In genomic region chr11:111601636-111601978, GRCh38 we compare ENCODE assay signal across 8 cellular contexts. TPM values are rescaled to one million over a fixed set of nuclear protein-coding genes. Genes with fewer than 3 reads are reported as not detected.
DNase-seq lines count a peak whose midpoint lies in the region; ATAC-seq and TF ChIP-seq lines count a peak whose summit lies in the region.

No MANE protein-coding gene starts in this region.

- H3K9me3 Mint-ChIP-seq in CD4-positive, CD25-positive, alpha-beta regulatory T cell = peaks cover 0 to 1% (median 0%) of the 10 kb centered on the region in 7 donors

- H4K20me1 ChIP-seq in OCI-LY1 (ENCODE audit: insufficient read depth, low read length) = no peaks in the 10 kb centered on the region

- no peak overlapping the region for H2BK120ac ChIP-seq in neuronal stem cell (ENCODE audit: low read depth, low read length)

- no peak overlapping the region for H3K4ac ChIP-seq in neuronal stem cell (ENCODE audit: low read length)

- no peak overlapping the region for H4K91ac ChIP-seq in neuronal stem cell (ENCODE audit: low read depth, low read length, poor library complexity)

- H3K9me2 ChIP-seq in OCI-LY1 (ENCODE audit: low read depth, low read length) = no peaks in the 10 kb centered on the region

- ATAC-seq in CD4-positive, CD25-positive, alpha-beta regulatory T cell (ENCODE audit: low read depth in 2 of 2) = peak in 1 of 2 donors; percentile 3
- ATAC-seq in GM18511 (IDR thresholded peaks at IDR 0.05; ENCODE audit: unreplicated experiment) (no peak), HG03097 (IDR thresholded peaks at IDR 0.05; ENCODE audit: low FRiP score, unreplicated experiment) (no peak)

- H3K23ac ChIP-seq in neuronal stem cell (ENCODE audit: low read depth, low read length, poor library complexity) = no peak overlapping the region

- H3F3A ChIP-seq in OCI-LY1 (ENCODE audit: insufficient read depth, low read length) = peaks cover 7% of the 10 kb centered on the region; the same call in 1 of the 2 replicates

- H3K14ac ChIP-seq in neuronal stem cell (ENCODE audit: low read length) = no peak overlapping the region

- H2BK12ac ChIP-seq in neuronal stem cell (ENCODE audit: low read length) = no peak overlapping the region

- H3K4me2 ChIP-seq in OCI-LY1 (ENCODE audit: low read length) (peak overlapping the region; percentile 72), neuronal stem cell (ENCODE audit: insufficient read depth, low read length, poor library complexity, severe bottlenecking) (peak overlapping the region; percentile 3)

- peaks cover 2% of the 10 kb centered on the region for H3K79me1 ChIP-seq in neuronal stem cell (ENCODE audit: low read depth, low read length)

- peaks cover 27% of the 10 kb centered on the region for H3K79me2 ChIP-seq in OCI-LY1 (ENCODE audit: insufficient read depth, low read length)

- no peaks in the 10 kb centered on the region for H3K9me3 ChIP-seq in CD4-positive, CD25-positive, alpha-beta regulatory T cell (ENCODE audit: control insufficient read depth in 2 of 2, low read length in 2 of 2)
- H3K9me3 ChIP-seq in OCI-LY1 (ENCODE audit: low read length) = no peaks in the 10 kb centered on the region
- H3K9me3 ChIP-seq in endocrine pancreas (ENCODE audit: control insufficient read depth, low read length) = no peaks in the 10 kb centered on the region
- no peaks in the 10 kb centered on the region for H3K9me3 ChIP-seq in neuronal stem cell (replicated peaks in 1 of 2; ENCODE audit: control insufficient read depth in 2 of 2, insufficient read depth in 1 of 2, low read depth in 1 of 2, low read length in 2 of 2)

- no peak overlapping the region for H4K8ac ChIP-seq in neuronal stem cell (ENCODE audit: low read depth, low read length)

- no CpG with 5 or more reads among the region's 9 CpGs for WGBS in neuronal stem cell (ENCODE audit: extremely low coverage in 2 of 2, insufficient read length in 2 of 2, insufficient replicate concordance in 1 of 2), 2 donors

- no peaks in the 10 kb centered on the region for H3K36me3 Mint-ChIP-seq in CD4-positive, CD25-positive, alpha-beta regulatory T cell

- H3K4me1 ChIP-seq in CD4-positive, CD25-positive, alpha-beta regulatory T cell (ENCODE audit: control insufficient read depth, insufficient read depth, low read length, poor library complexity, severe bottlenecking) = peaks cover 22% of the 10 kb centered on the region
- H3K4me1 ChIP-seq in OCI-LY1 (ENCODE audit: insufficient read depth, low read length, severe bottlenecking) (peaks cover 55% of the 10 kb centered on the region), endocrine pancreas (ENCODE audit: control insufficient read depth, insufficient read depth, low read length) (peaks cover 9% of the 10 kb centered on the region), neuronal stem cell (ENCODE audit: control insufficient read depth in 2 of 2, insufficient read depth in 1 of 2, low read depth in 1 of 2, low read length in 2 of 2) (peaks cover 2 to 8% of the 10 kb centered on the region in 2 donors)

- H2AK5ac ChIP-seq in neuronal stem cell (ENCODE audit: low read depth, low read length) = no peak overlapping the region

- H2AFZ ChIP-seq in OCI-LY1 (ENCODE audit: low read length) (peak overlapping the region; percentile 78), neuronal stem cell (ENCODE audit: low read length) (peak overlapping the region; percentile 91)

- no peaks in the 10 kb centered on the region for H3K36me3 ChIP-seq in CD4-positive, CD25-positive, alpha-beta regulatory T cell (ENCODE audit: control insufficient read depth, insufficient read depth, low read length)
- no peaks in the 10 kb centered on the region for H3K36me3 ChIP-seq in OCI-LY1 (ENCODE audit: insufficient read depth, low read length)
- H3K36me3 ChIP-seq in endocrine pancreas (ENCODE audit: control insufficient read depth, insufficient read depth, low read length) = no peaks in the 10 kb centered on the region
- no peaks in the 10 kb centered on the region for H3K36me3 ChIP-seq in neuronal stem cell (replicated peaks in 1 of 2; ENCODE audit: control insufficient read depth in 2 of 2, insufficient read depth in 2 of 2, low read length in 2 of 2)

- DNase-seq in CD4-positive, CD25-positive, alpha-beta regulatory T cell = no peak
- DNase-seq in neuronal stem cell (ENCODE audit: low spot score) = peak; percentile 4
- no peak for DNase-seq in occipital lobe (lab: John Stamatoyannopoulos, UW)
- no peak for DNase-seq in NK-92 treated with Interleukin-12 subunit alpha and Interleukin-12 subunit beta, amount 100 ng/mL, for 24 hours (lab: John Stamatoyannopoulos, UW)

- H3K18ac ChIP-seq in neuronal stem cell (ENCODE audit: low read length) = no peak overlapping the region

- H3K27ac ChIP-seq in CD4-positive, CD25-positive, alpha-beta regulatory T cell (ENCODE audit: insufficient read depth, low read length, poor library complexity, severe bottlenecking) = peak overlapping the region; percentile 64
- H3K27ac ChIP-seq in OCI-LY1 (ENCODE audit: low read depth, low read length, poor library complexity, severe bottlenecking) (peak overlapping the region; percentile 51), neuronal stem cell (replicated peaks; ENCODE audit: low read length) (no peak overlapping the region)

- peaks cover 8% of the 10 kb centered on the region for H3K27me3 Mint-ChIP-seq in CD4-positive, CD25-positive, alpha-beta regulatory T cell

- peak overlapping the region; percentile 94 to 98 (median 95) for H3K4me3 Mint-ChIP-seq in CD4-positive, CD25-positive, alpha-beta regulatory T cell

- TF ChIP-seq CTCF in OCI-LY1 (IDR thresholded peaks at IDR 0.05; ENCODE audit: low read length) = no peak

- H3K4me3 ChIP-seq in CD4-positive, CD25-positive, alpha-beta regulatory T cell (ENCODE audit: low read depth, low read length) = peak overlapping the region; percentile 83
- peak overlapping the region; percentile 84 for H3K4me3 ChIP-seq in OCI-LY1 (ENCODE audit: low read depth, low read length, poor library complexity, severe bottlenecking)
- H3K4me3 ChIP-seq in endocrine pancreas (ENCODE audit: control insufficient read depth, insufficient read depth, low read length) = peak overlapping the region; percentile 38
- peak overlapping the region in 1 of 2 donors; percentile 51 for H3K4me3 ChIP-seq in neuronal stem cell (ENCODE audit: low read length in 2 of 2)

- H2BK15ac ChIP-seq in neuronal stem cell (ENCODE audit: low read length) = no peak overlapping the region

- H3K9ac ChIP-seq in OCI-LY1 (ENCODE audit: low read length) (peak overlapping the region; percentile 68), endocrine pancreas (ENCODE audit: control insufficient read depth, insufficient read depth, low read length) (peak overlapping the region; percentile 67), neuronal stem cell (ENCODE audit: low read depth, low read length, poor library complexity) (no peak overlapping the region)

- peaks cover 13 to 28% (median 26%) of the 10 kb centered on the region in 4 donors for H3K4me1 Mint-ChIP-seq in CD4-positive, CD25-positive, alpha-beta regulatory T cell

- peak overlapping the region in 2 of 3 donors; percentile 95 for H3K27ac Mint-ChIP-seq in CD4-positive, CD25-positive, alpha-beta regulatory T cell

- H2BK5ac ChIP-seq in neuronal stem cell (ENCODE audit: low read length) = no peak overlapping the region

- no peaks in the 10 kb centered on the region for H3K27me3 ChIP-seq in CD4-positive, CD25-positive, alpha-beta regulatory T cell (ENCODE audit: control insufficient read depth, insufficient read depth, low read length)
- H3K27me3 ChIP-seq in OCI-LY1 (ENCODE audit: insufficient read depth, low read length) = no peaks in the 10 kb centered on the region
- H3K27me3 ChIP-seq in endocrine pancreas (ENCODE audit: control insufficient read depth, insufficient read depth, low read length) = no peaks in the 10 kb centered on the region
- peaks cover 0 to 3% (median 0%) of the 10 kb centered on the region in 3 experiments for H3K27me3 ChIP-seq in neuronal stem cell (ENCODE audit: control insufficient read depth in 3 of 3, insufficient read depth in 3 of 3, low read depth in 1 of 3, low read length in 3 of 3)

RNA-seq across cellular contexts. Expression of gene SIK2, which starts 0.6 kb away (rescaled TPM):
- 8.7 TPM for total RNA-seq in CD4-positive, CD25-positive, alpha-beta regulatory T cell
- polyA plus RNA-seq in CD4-positive, CD25-positive, alpha-beta regulatory T cell = under 1 TPM; 0.05 to 0.23 (median 0.14) TPM
- 7.0 TPM for polyA plus RNA-seq in neuronal stem cell (2013, experiment 1 of 2)
- polyA plus RNA-seq in neuronal stem cell (2013, experiment 2 of 2) = 7.2 TPM
- total RNA-seq in occipital lobe = 12.6 TPM
